Comparison of ENCODE assay signal across 29 cellular contexts in genomic region chr11:58494096-58494495, GRCh38. TPM values are rescaled to one million over a fixed set of nuclear protein-coding genes. Genes with fewer than 3 reads are reported as not detected.
DNase-seq lines count a peak whose midpoint lies in the region; ATAC-seq and TF ChIP-seq lines count a peak whose summit lies in the region.
"Had no signal": no experiment of that assay in that cellular context is flagged by ENCODE, and none has a peak within 500 bp of the region (broad histone marks: within the 10 kb centered on the region; RNA-seq: fewer than 3 reads in every experiment).

No MANE protein-coding gene starts in this region.

- ATAC-seq in PC-3 (peak; percentile 39), gastrocnemius medialis (no peak)
- ATAC-seq: activated T-cell treated with anti-CD3 and anti-CD28 coated beads, Interleukin-2, amount 50 U/mL, for 72 hours; left lung; natural killer cell treated with Interleukin-12 subunit alpha and Interleukin-12 subunit beta and Interleukin-15 and Interleukin-18, amount 100 ng/mL, for 72 hours; pancreas; right cardiac atrium had no signal

- H3K18ac ChIP-seq in H9 (ENCODE audit: insufficient read length, low read depth, low read length): no peak overlapping the region

- no peaks in the 10 kb centered on the region; the same call in 1 of the 2 replicates for H3K27me3 Mint-ChIP-seq in H9 (ENCODE audit: low read depth)
- H3K27me3 Mint-ChIP-seq in CD14-positive monocyte (ENCODE audit: low read depth in 3 of 3): peaks cover 0 to 2% (median 0%) of the 10 kb centered on the region in 3 donors
- H3K27me3 Mint-ChIP-seq: activated CD4-positive, alpha-beta T cell treated with anti-CD3 and anti-CD28 coated beads, Interleukin-2, amount 10 ng/mL, durations not matched to agents 24 days and 14 days; activated naive CD4-positive, alpha-beta T cell treated with anti-CD3 and anti-CD28 coated beads, Interleukin-2, amount 50 U/mL, for 24 hours; natural killer cell treated with Interleukin-12 subunit alpha and Interleukin-12 subunit beta and Interleukin-15 and Interleukin-18, amount 100 ng/mL, for 72 hours had no signal

- no peaks in the 10 kb centered on the region for H3K23me2 ChIP-seq in H9 (ENCODE audit: insufficient read length, low read depth, low read length, poor library complexity, severe bottlenecking)

- H3K9ac ChIP-seq in BLaER1 treated with 17β-estradiol and CSF1 and Interleukin-3, amounts not matched to agents 10 nM and 100 nM: no peak overlapping the region
- H3K9ac ChIP-seq in PC-3 (ENCODE audit: low read length) (no peak overlapping the region), H9 (ENCODE audit: extremely low read depth, insufficient read length, low read length) (no peak overlapping the region)

- intact Hi-C loops in PC-3 (cut with micrococcal nuclease) (loop anchor here (1.0 kb wide), 1 partner anchor 100 kb away; no protein-coding TSS in a partner anchor), gastrocnemius medialis (cut with DNase I; ENCODE audit: low total_unique reads) (no loop called here), CD14-positive monocyte (cut with micrococcal nuclease) (no loop called here), adrenal gland (cut with DNase I) (no loop called here)

- H3K23ac ChIP-seq in H9 (ENCODE audit: insufficient read length, low read depth, low read length): no peak overlapping the region

- H3K27me3 ChIP-seq in BLaER1 treated with 17β-estradiol and CSF1 and Interleukin-3, amounts not matched to agents 10 nM and 100 nM: no peaks in the 10 kb centered on the region
- H3K27me3 ChIP-seq in PC-3 (ENCODE audit: low read length) (no peaks in the 10 kb centered on the region), gastrocnemius medialis (no peaks in the 10 kb centered on the region), H9 (ENCODE audit: insufficient read depth, low read length) (no peaks in the 10 kb centered on the region), adrenal gland (no peaks in the 10 kb centered on the region)
- H3K27me3 ChIP-seq: colonic mucosa, hepatocyte, left lung, pancreas had no signal

- H3K9me3 Mint-ChIP-seq in H9 (no peaks in the 10 kb centered on the region), CD14-positive monocyte (peaks cover 0 to 3% (median 0%) of the 10 kb centered on the region in 7 donors)
- H3K9me3 Mint-ChIP-seq: activated naive CD4-positive, alpha-beta T cell treated with anti-CD3 and anti-CD28 coated beads, Interleukin-2, amount 50 U/mL, for 24 hours; activated T-cell treated with anti-CD3 and anti-CD28 coated beads, Interleukin-2, amount 50 U/mL, for 72 hours; endodermal cell; mesothelial cell of epicardium; natural killer cell treated with Interleukin-12 subunit alpha and Interleukin-12 subunit beta and Interleukin-15 and Interleukin-18, amount 100 ng/mL, for 72 hours; T-helper 2 cell treated with Interferon-gamma antibody and Interleukin-4, amounts not matched to agents 5 μg/mL and 100 μg/mL, for 36 hours had no signal

- H3K9me3 ChIP-seq in BLaER1 treated with 17β-estradiol and CSF1 and Interleukin-3, amounts not matched to agents 10 nM and 100 nM (replicated peaks in 1 of 11): no peaks in the 10 kb centered on the region
- H3K9me3 ChIP-seq in PC-3 (ENCODE audit: low read length) (no peaks in the 10 kb centered on the region), gastrocnemius medialis (no peaks in the 10 kb centered on the region), H9 (ENCODE audit: control insufficient read depth, low read depth, low read length) (no peaks in the 10 kb centered on the region), adrenal gland (replicated peaks in 1 of 3) (no peaks in the 10 kb centered on the region)
- H3K9me3 ChIP-seq: colonic mucosa, left lung, pancreas had no signal

- H2BK12ac ChIP-seq in H9 (ENCODE audit: insufficient read length, low read depth, low read length): no peak overlapping the region

- H2AFZ ChIP-seq in PC-3 (ENCODE audit: low read length) (no peak overlapping the region), H9 (ENCODE audit: low read length) (no peak overlapping the region)
- H2AFZ ChIP-seq: hepatocyte had no signal

- no peak overlapping the region for H2BK20ac ChIP-seq in H9 (ENCODE audit: low read depth, low read length, poor library complexity, severe bottlenecking)

- H3F3A ChIP-seq in PC-3 (ENCODE audit: low read length, unreplicated experiment): no peaks in the 10 kb centered on the region

- H2AK5ac ChIP-seq in H9 (ENCODE audit: insufficient read length, low read length): no peak overlapping the region

- no peaks in the 10 kb centered on the region for H3K9me2 ChIP-seq in PC-3 (replicated peaks; ENCODE audit: low read length)

- no peak overlapping the region for H4K5ac ChIP-seq in H9 (ENCODE audit: insufficient read length, low read depth, low read length)

- H3T11ph ChIP-seq in H9 (ENCODE audit: low read length): no peak overlapping the region

- no peak overlapping the region for H2BK120ac ChIP-seq in H9 (ENCODE audit: low read depth, low read length, poor library complexity, severe bottlenecking)

- CTCF ChIA-PET in PC-3 (lab: Charles Lee): interaction anchor here (0.6 kb wide), 1 partner anchor 172 kb away, joined by 3 read pairs; no protein-coding TSS in a partner anchor

- H2BK5ac ChIP-seq in H9 (ENCODE audit: insufficient read length, low read length): no peak overlapping the region

- POLR2A ChIA-PET in PC-3 (lab: Charles Lee; ENCODE audit: unreplicated experiment): no interaction called here

- TF ChIP-seq CTCF in PC-3 (conservative IDR thresholded peaks at IDR 0.05; ENCODE audit: low read depth, low read length) (no peak), gastrocnemius medialis (IDR thresholded peaks at IDR 0.05 in 4 of 5, conservative IDR thresholded peaks at IDR 0.05 in 1 of 5) (no peak), H9 (conservative IDR thresholded peaks at IDR 0.05) (no peak), CD14-positive monocyte (IDR thresholded peaks at IDR 0.05) (no peak), adrenal gland (IDR thresholded peaks at IDR 0.05) (no peak)

- H4K8ac ChIP-seq in H9 (replicated peaks; ENCODE audit: insufficient read length, low read depth, low read length): no peak overlapping the region

- H3K4me2 ChIP-seq in BLaER1 treated with 17β-estradiol and CSF1 and Interleukin-3, amounts not matched to agents 10 nM and 100 nM: peak overlapping the region in 10 of 11 experiments; percentile 11 to 57 (median 41); a peak in 13 of 22 replicates
- H3K4me2 ChIP-seq in PC-3 (ENCODE audit: low read length) (peak overlapping the region; percentile 19), H9 (ENCODE audit: insufficient read depth, insufficient read length, low read length) (no peak overlapping the region)
- H3K4me2 ChIP-seq: hepatocyte had no signal

- DNase-seq in PC-3: peak; percentile 22
- DNase-seq in epithelial cell of prostate (ENCODE audit: low read depth, low spot score): no peak
- no peak for DNase-seq in gastrocnemius medialis
- DNase-seq in H9: no peak
- no peak for DNase-seq in CD14-positive monocyte (ENCODE audit: low spot score)
- DNase-seq in adrenal gland: no peak
- DNase-seq: activated CD4-positive, alpha-beta T cell treated with anti-CD3 and anti-CD28 coated beads, Interleukin-2, amount 10 ng/mL, durations not matched to agents 24 days and 14 days; activated T-cell treated with anti-CD3 and anti-CD28 coated beads, Interleukin-2, amount 50 U/mL, for 72 hours; colonic mucosa; COR-L47; endodermal cell; immature natural killer cell; left lung; NCI-H1417; NCI-H2107; NCI-H524; pancreas; right cardiac atrium; stimulated activated CD8-positive, alpha-beta memory T cell treated with anti-CD3 and anti-CD28 coated beads, Interleukin-4, amount 100 ng/mL, for 48 hours had no signal

- H3K27ac ChIP-seq in BLaER1 treated with 17β-estradiol and CSF1 and Interleukin-3, amounts not matched to agents 10 nM and 100 nM: peak overlapping the region in 1 of 11 experiments; percentile 5; a peak in 1 of 22 replicates
- no peak overlapping the region for H3K27ac ChIP-seq in PC-3 (ENCODE audit: low read length)
- H3K27ac ChIP-seq in epithelial cell of prostate: peak overlapping the region; percentile 59
- peak overlapping the region; percentile 12 to 62 (median 20) for H3K27ac ChIP-seq in gastrocnemius medialis
- H3K27ac ChIP-seq in H9 (ENCODE audit: insufficient read length, low read depth, low read length): no peak overlapping the region
- no peak overlapping the region for H3K27ac ChIP-seq in adrenal gland
- H3K27ac ChIP-seq: colonic mucosa, hepatocyte, left lung, pancreas, VCaP had no signal

- H3K27ac Mint-ChIP-seq in H9 (no peak overlapping the region), CD14-positive monocyte (no peak overlapping the region)
- H3K27ac Mint-ChIP-seq: activated CD4-positive, alpha-beta T cell treated with anti-CD3 and anti-CD28 coated beads, Interleukin-2, amount 10 ng/mL, durations not matched to agents 24 days and 14 days; activated T-cell treated with anti-CD3 and anti-CD28 coated beads, Interleukin-2, amount 50 U/mL, for 72 hours; endodermal cell; immature natural killer cell; mesothelial cell of epicardium; natural killer cell treated with Interleukin-12 subunit alpha and Interleukin-12 subunit beta and Interleukin-15 and Interleukin-18, amount 100 ng/mL, for 72 hours; T-helper 2 cell treated with Interferon-gamma antibody and Interleukin-4, amounts not matched to agents 5 μg/mL and 100 μg/mL, for 36 hours had no signal

- H3K4me3 Mint-ChIP-seq in H9 (no peak overlapping the region), CD14-positive monocyte (no peak overlapping the region)
- H3K4me3 Mint-ChIP-seq: activated CD4-positive, alpha-beta T cell treated with anti-CD3 and anti-CD28 coated beads, Interleukin-2, amount 10 ng/mL, durations not matched to agents 24 days and 14 days; activated naive CD4-positive, alpha-beta T cell treated with anti-CD3 and anti-CD28 coated beads, Interleukin-2, amount 50 U/mL, for 24 hours; activated T-cell treated with anti-CD3 and anti-CD28 coated beads, Interleukin-2, amount 50 U/mL, for 72 hours; endodermal cell; immature natural killer cell; mesothelial cell of epicardium; natural killer cell treated with Interleukin-12 subunit alpha and Interleukin-12 subunit beta and Interleukin-15 and Interleukin-18, amount 100 ng/mL, for 72 hours; T-helper 2 cell treated with Interferon-gamma antibody and Interleukin-4, amounts not matched to agents 5 μg/mL and 100 μg/mL, for 36 hours had no signal

- H3K4me3 ChIP-seq in BLaER1 treated with 17β-estradiol and CSF1 and Interleukin-3, amounts not matched to agents 10 nM and 100 nM: no peak overlapping the region
- H3K4me3 ChIP-seq in PC-3 (ENCODE audit: low read length) (no peak overlapping the region), gastrocnemius medialis (no peak overlapping the region), adrenal gland (no peak overlapping the region)
- H3K4me3 ChIP-seq: colonic mucosa, hepatocyte, left lung, pancreas had no signal

- H3K4ac ChIP-seq in H9 (ENCODE audit: low read depth, low read length): no peak overlapping the region

- H3K79me2 ChIP-seq in PC-3 (ENCODE audit: low read length) (no peaks in the 10 kb centered on the region), H9 (ENCODE audit: insufficient read depth, low read length) (no peaks in the 10 kb centered on the region)
- H3K79me2 ChIP-seq: hepatocyte had no signal

- H3K79me1 ChIP-seq in H9 (ENCODE audit: insufficient read depth, low read depth, low read length, poor library complexity, severe bottlenecking): no peaks in the 10 kb centered on the region

- no peak for TF ChIP-seq POLR2A in gastrocnemius medialis (IDR thresholded peaks at IDR 0.05)
- TF ChIP-seq POLR2A in adrenal gland (IDR thresholded peaks at IDR 0.05): no peak

- BruUV-seq in PC-3 (replicated peaks; lab: Mats Ljungman, UMichigan): no TSS peak

- peaks cover 23 to 44% (median 36%) of the 10 kb centered on the region in 10 experiments for H3K4me1 ChIP-seq in BLaER1 treated with 17β-estradiol and CSF1 and Interleukin-3, amounts not matched to agents 10 nM and 100 nM
- peaks cover 19% of the 10 kb centered on the region for H3K4me1 ChIP-seq in PC-3 (ENCODE audit: insufficient read depth, low read length)
- peaks cover 28 to 33% of the 10 kb centered on the region in 2 donors for H3K4me1 ChIP-seq in gastrocnemius medialis
- no peaks in the 10 kb centered on the region; the same call in 1 of the 2 replicates for H3K4me1 ChIP-seq in H9 (ENCODE audit: insufficient read depth, low read length)
- no peaks in the 10 kb centered on the region for H3K4me1 ChIP-seq in adrenal gland (replicated peaks in 1 of 2)
- H3K4me1 ChIP-seq: colonic mucosa, left lung, pancreas had no signal

- H3K14ac ChIP-seq in H9 (ENCODE audit: insufficient read depth, low read length): no peak overlapping the region

- H3K36me3 ChIP-seq in BLaER1 treated with 17β-estradiol and CSF1 and Interleukin-3, amounts not matched to agents 10 nM and 100 nM: no peaks in the 10 kb centered on the region
- H3K36me3 ChIP-seq in PC-3 (ENCODE audit: low read depth, low read length): no peaks in the 10 kb centered on the region
- no peaks in the 10 kb centered on the region for H3K36me3 ChIP-seq in gastrocnemius medialis
- no peaks in the 10 kb centered on the region for H3K36me3 ChIP-seq in adrenal gland (replicated peaks in 1 of 2)
- H3K36me3 ChIP-seq: colonic mucosa, left lung, pancreas had no signal

- in situ Hi-C loops in gastrocnemius medialis (cut with MboI; ENCODE audit: low sequenced_read_pairs in 4 of 4): no loop called here

- peaks cover 0 to 4% of the 10 kb centered on the region in 2 experiments; a peak in 1 of 4 replicates for H3K4me1 Mint-ChIP-seq in H9
- H3K4me1 Mint-ChIP-seq in CD14-positive monocyte: peaks cover 14% of the 10 kb centered on the region
- H3K4me1 Mint-ChIP-seq: endodermal cell, mesothelial cell of epicardium had no signal

- H4K20me1 ChIP-seq in BLaER1 treated with 17β-estradiol and CSF1 and Interleukin-3, amounts not matched to agents 10 nM and 100 nM: no peaks in the 10 kb centered on the region
- no peaks in the 10 kb centered on the region for H4K20me1 ChIP-seq in PC-3 (ENCODE audit: low read length)
- H4K20me1 ChIP-seq in H9 (ENCODE audit: control insufficient read depth, insufficient read depth, insufficient read length): no peaks in the 10 kb centered on the region

- H2BK15ac ChIP-seq in H9 (ENCODE audit: low read depth, low read length): no peak overlapping the region

- H3K56ac ChIP-seq in H9 (ENCODE audit: insufficient read length, low read depth, low read length): no peak overlapping the region

- H4K91ac ChIP-seq in H9 (ENCODE audit: insufficient read length, low read depth, low read length): no peak overlapping the region

- H3K36me3 Mint-ChIP-seq in H9 (ENCODE audit: insufficient read depth in 1 of 3, low read depth in 3 of 3) (no peaks in the 10 kb centered on the region), CD14-positive monocyte (no peaks in the 10 kb centered on the region)
- H3K36me3 Mint-ChIP-seq: activated naive CD4-positive, alpha-beta T cell treated with anti-CD3 and anti-CD28 coated beads, Interleukin-2, amount 50 U/mL, for 24 hours; mesothelial cell of epicardium had no signal

RNA-seq across cellular contexts. Expression of gene OR5B21, which starts 13.8 kb away (rescaled TPM):
- total RNA-seq in PC-3 (2014; rRNA removed) (not detected in 2 replicates), gastrocnemius medialis (not detected), H9 (2021) (not detected in 2 replicates), adrenal gland (not detected)
- polyA plus RNA-seq in CD14-positive monocyte (not detected), adrenal gland (not detected)
- total RNA-seq: activated CD4-positive, alpha-beta T cell treated with anti-CD3 and anti-CD28 coated beads, Interleukin-2, amount 10 ng/mL, durations not matched to agents 24 days and 14 days; colonic mucosa; Daoy; endodermal cell; hepatocyte; M059J; mesothelial cell of epicardium; pancreas; right cardiac atrium; ureter had no signal
- polyA plus RNA-seq: hepatocyte, immature natural killer cell, pancreas, right cardiac atrium had no signal

RNA-seq across cellular contexts. Expression of gene OR5B12, which starts 52.1 kb away (rescaled TPM):
- not detected in 2 replicates for total RNA-seq in PC-3 (2014; rRNA removed)
- total RNA-seq in gastrocnemius medialis: not detected
- total RNA-seq in H9 (2021): not detected in 2 replicates
- polyA plus RNA-seq in CD14-positive monocyte: not detected
- not detected for total RNA-seq in adrenal gland
- not detected for polyA plus RNA-seq in adrenal gland
- total RNA-seq: activated CD4-positive, alpha-beta T cell treated with anti-CD3 and anti-CD28 coated beads, Interleukin-2, amount 10 ng/mL, durations not matched to agents 24 days and 14 days; colonic mucosa; Daoy; endodermal cell; hepatocyte; left lung; M059J; mesothelial cell of epicardium; natural killer cell treated with Interleukin-12 subunit alpha and Interleukin-12 subunit beta and Interleukin-15 and Interleukin-18, amount 100 ng/mL, for 72 hours; pancreas; right cardiac atrium; ureter had no signal
- polyA plus RNA-seq: hepatocyte, immature natural killer cell, pancreas, right cardiac atrium had no signal

Comparison
In these comparisons a context has a peak if more than half of its experiments do, and no peak if none do; other contexts are left out.
1. H3K27ac ChIP-seq: peak in epithelial cell of prostate (single experiment) and gastrocnemius medialis (4 of 4); none in PC-3 (single experiment), H9 (single experiment) and adrenal gland (0 of 5).